In the genomic region with DNA sequence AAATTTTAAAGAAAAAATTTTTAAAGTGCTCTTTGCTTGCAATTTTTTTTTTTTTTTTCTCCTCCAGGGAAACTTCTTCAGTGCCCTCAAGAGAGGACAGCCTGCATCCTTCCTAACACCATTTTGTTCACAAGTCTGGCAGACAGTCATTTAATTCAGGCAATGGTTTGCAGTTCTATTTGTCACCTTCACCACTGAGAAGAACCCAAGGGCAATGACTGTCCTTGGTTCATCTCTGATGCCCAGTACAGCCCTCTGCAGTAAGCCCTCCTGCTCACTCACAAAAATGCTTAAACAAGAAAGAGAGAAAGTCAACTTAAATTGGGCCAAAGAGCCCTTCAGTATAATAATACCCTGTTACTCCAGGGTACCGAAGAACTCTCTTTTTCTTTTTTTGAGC, we compare ENCODE assay signal across 35 cellular contexts. TPM values are rescaled to one million over a fixed set of nuclear protein-coding genes. Genes with fewer than 3 reads are reported as not detected.
"Had no signal": no experiment of that assay in that cellular context is flagged by ENCODE, and none has a peak within 500 bp of the region (broad histone marks: within the 10 kb centered on the region; RNA-seq: fewer than 3 reads in every experiment).

No MANE protein-coding gene starts in this region.

- H3K9me3 Mint-ChIP-seq: activated B cell treated with CpG ODN at 0.5 μM for 24 hours; activated CD4-positive, alpha-beta memory T cell treated with anti-CD3 and anti-CD28 coated beads for 36 hours; activated CD4-positive, alpha-beta T cell treated with anti-CD3 and anti-CD28 coated beads, Interleukin-2, amount 10 ng/mL, durations not matched to agents 24 days and 14 days; activated CD8-positive, alpha-beta T cell treated with anti-CD3 and anti-CD28 coated beads for 36 hours; activated naive CD4-positive, alpha-beta T cell treated with anti-CD3 and anti-CD28 coated beads, Interleukin-2, amount 50 U/mL, for 72 hours; activated naive CD8-positive, alpha-beta T cell treated with anti-CD3 and anti-CD28 coated beads for 36 hours; activated T-cell treated with anti-CD3 and anti-CD28 coated beads, Interleukin-2, amount 50 U/mL, for 4 hours; activated T-cell treated with anti-CD3 and anti-CD28 coated beads, Interleukin-2, amount 50 U/mL, for 72 hours; activated T-helper 1 cell treated with anti-CD3 and anti-CD28 coated beads, Interleukin-12 subunit alpha, Interleukin-12 subunit beta, Interleukin-2, Interleukin-4 antibody, amounts not matched to agents 30 ng/mL and 10 ng/mL and 1 ng/mL, durations not matched to agents 14 hours and 24 hours and 36 hours; activated T-helper 17 cell treated with anti-CD3 and anti-CD28 coated beads, Interleukin-2, amount 50 U/mL, for 72 hours; T-helper 1 cell treated with Interleukin-12 subunit alpha and Interleukin-12 subunit beta and Interleukin-4 antibody, amounts not matched to agents 30 μg/mL and 1 μg/mL, for 36 hours; T-helper 2 cell treated with Interferon-gamma antibody and Interleukin-4, amounts not matched to agents 5 μg/mL and 100 μg/mL, for 36 hours had no signal

- H3K4me1 ChIP-seq: adrenal gland, body of pancreas, breast epithelium had no signal

- H3K27me3 Mint-ChIP-seq: activated CD4-positive, alpha-beta memory T cell treated with anti-CD3 and anti-CD28 coated beads for 36 hours; activated CD8-positive, alpha-beta T cell treated with anti-CD3 and anti-CD28 coated beads for 36 hours; activated T-helper 17 cell treated with anti-CD3 and anti-CD28 coated beads, Interleukin-2, amount 50 U/mL, for 72 hours had no signal

- H3K27ac Mint-ChIP-seq: activated B cell treated with CpG ODN at 0.5 μM for 24 hours; activated CD4-positive, alpha-beta memory T cell treated with anti-CD3 and anti-CD28 coated beads for 36 hours; activated CD4-positive, alpha-beta T cell treated with anti-CD3 and anti-CD28 coated beads, Interleukin-2, amount 10 ng/mL, durations not matched to agents 24 days and 14 days; activated CD8-positive, alpha-beta T cell treated with anti-CD3 and anti-CD28 coated beads for 36 hours; activated naive CD4-positive, alpha-beta T cell treated with anti-CD3 and anti-CD28 coated beads for 36 hours; activated naive CD8-positive, alpha-beta T cell treated with anti-CD3 and anti-CD28 coated beads for 36 hours; activated T-cell treated with anti-CD3 and anti-CD28 coated beads, Interleukin-2, amount 50 U/mL, for 72 hours; activated T-helper 1 cell treated with anti-CD3 and anti-CD28 coated beads, Interleukin-12 subunit alpha, Interleukin-12 subunit beta, Interleukin-2, Interleukin-4 antibody, amounts not matched to agents 30 ng/mL and 10 ng/mL and 1 ng/mL, durations not matched to agents 14 hours and 24 hours and 36 hours; activated T-helper 17 cell treated with anti-CD3 and anti-CD28 coated beads, Interleukin-2, amount 50 U/mL, for 72 hours; T-helper 1 cell treated with Interleukin-12 subunit alpha and Interleukin-12 subunit beta and Interleukin-4 antibody, amounts not matched to agents 30 μg/mL and 1 μg/mL, for 36 hours; T-helper 2 cell treated with Interferon-gamma antibody and Interleukin-4, amounts not matched to agents 5 μg/mL and 100 μg/mL, for 36 hours had no signal

- DNase-seq: activated B cell treated with CpG ODN at 0.5 μM for 24 hours; activated CD4-positive, alpha-beta memory T cell treated with anti-CD3 and anti-CD28 coated beads for 36 hours; activated CD4-positive, alpha-beta T cell treated with anti-CD3 and anti-CD28 coated beads for 4 hours; activated CD4-positive, alpha-beta T cell treated with anti-CD3 and anti-CD28 coated beads, Interleukin-2, amount 10 ng/mL, durations not matched to agents 24 days and 14 days; activated CD4-positive, alpha-beta T cell treated with anti-CD3 and anti-CD28 coated beads, Interleukin-2, amount 50 U/mL, for 1 hour; activated CD4-positive, alpha-beta T cell treated with anti-CD3 and anti-CD28 coated beads, Interleukin-2, amount 50 U/mL, for 4 hours; activated CD4-positive, CD25-positive, alpha-beta regulatory T cell treated with anti-CD3 and anti-CD28 coated beads, Interleukin-2, amount 50 U/mL, for 72 hours; activated CD8-positive, alpha-beta memory T cell treated with anti-CD3 and anti-CD28 coated beads, Interleukin-2, amount 50 U/mL, for 4 hours; activated CD8-positive, alpha-beta T cell treated with anti-CD3 and anti-CD28 coated beads for 36 hours; activated effector memory CD4-positive, alpha-beta T cell treated with anti-CD3 and anti-CD28 coated beads, Interleukin-2, amount 50 U/mL, for 16 hours; activated gamma-delta T cell treated with Interleukin-2 at 50 U/mL for 16 hours; activated naive CD4-positive, alpha-beta T cell; activated naive CD4-positive, alpha-beta T cell treated with anti-CD3 and anti-CD28 coated beads for 36 hours; activated naive CD4-positive, alpha-beta T cell treated with anti-CD3 and anti-CD28 coated beads, Interleukin-2, amount 50 U/mL, for 16 hours; activated naive CD8-positive, alpha-beta T cell treated with anti-CD3 and anti-CD28 coated beads for 36 hours; activated T-cell treated with anti-CD3 and anti-CD28 coated beads for 4 hours; activated T-cell treated with anti-CD3 and anti-CD28 coated beads, Interleukin-2, amount 50 U/mL, for 1 hour; activated T-cell treated with anti-CD3 and anti-CD28 coated beads, Interleukin-2, amount 50 U/mL, for 4 hours; activated T-cell treated with anti-CD3 and anti-CD28 coated beads, Interleukin-2, amount 50 U/mL, for 72 hours; adrenal gland; amniotic stem cell; aorta; body of pancreas; brain microvascular endothelial cell; SW 1271; T-helper 1 cell; T-helper 2 cell; T-helper 9 cell had no signal

- H3K9me3 ChIP-seq: adrenal gland, body of pancreas, breast epithelium had no signal

- H3K4me3 ChIP-seq: adrenal gland, body of pancreas, breast epithelium had no signal

- H3K36me3 Mint-ChIP-seq: activated CD4-positive, alpha-beta memory T cell treated with anti-CD3 and anti-CD28 coated beads for 36 hours; activated naive CD4-positive, alpha-beta T cell treated with anti-CD3 and anti-CD28 coated beads, Interleukin-2, amount 50 U/mL, for 72 hours; activated naive CD8-positive, alpha-beta T cell treated with anti-CD3 and anti-CD28 coated beads for 36 hours had no signal

- H3K36me3 ChIP-seq: adrenal gland, brain microvascular endothelial cell, breast epithelium had no signal

- H3K4me3 Mint-ChIP-seq: activated B cell treated with CpG ODN at 0.5 μM for 24 hours; activated CD4-positive, alpha-beta memory T cell treated with anti-CD3 and anti-CD28 coated beads for 36 hours; activated CD4-positive, alpha-beta T cell treated with anti-CD3 and anti-CD28 coated beads, Interleukin-2, amount 10 ng/mL, durations not matched to agents 24 days and 14 days; activated CD8-positive, alpha-beta T cell treated with anti-CD3 and anti-CD28 coated beads for 36 hours; activated naive CD4-positive, alpha-beta T cell treated with anti-CD3 and anti-CD28 coated beads for 36 hours; activated naive CD8-positive, alpha-beta T cell treated with anti-CD3 and anti-CD28 coated beads for 36 hours; activated T-cell treated with anti-CD3 and anti-CD28 coated beads, Interleukin-2, amount 50 U/mL, for 4 hours; activated T-cell treated with anti-CD3 and anti-CD28 coated beads, Interleukin-2, amount 50 U/mL, for 72 hours; activated T-helper 1 cell treated with anti-CD3 and anti-CD28 coated beads, Interleukin-12 subunit alpha, Interleukin-12 subunit beta, Interleukin-2, Interleukin-4 antibody, amounts not matched to agents 30 ng/mL and 10 ng/mL and 1 ng/mL, durations not matched to agents 14 hours and 24 hours and 36 hours; activated T-helper 17 cell treated with anti-CD3 and anti-CD28 coated beads, Interleukin-2, amount 50 U/mL, for 72 hours; T-helper 1 cell treated with Interleukin-12 subunit alpha and Interleukin-12 subunit beta and Interleukin-4 antibody, amounts not matched to agents 30 μg/mL and 1 μg/mL, for 36 hours; T-helper 2 cell treated with Interferon-gamma antibody and Interleukin-4, amounts not matched to agents 5 μg/mL and 100 μg/mL, for 36 hours had no signal

- H3K4me1 Mint-ChIP-seq: activated B cell treated with CpG ODN at 0.5 μM for 24 hours; activated CD4-positive, alpha-beta T cell treated with anti-CD3 and anti-CD28 coated beads, Interleukin-2, amount 10 ng/mL, durations not matched to agents 24 days and 14 days; activated naive CD8-positive, alpha-beta T cell treated with anti-CD3 and anti-CD28 coated beads for 36 hours; activated T-helper 17 cell treated with anti-CD3 and anti-CD28 coated beads, Interleukin-2, amount 50 U/mL, for 72 hours had no signal

- H3K27me3 ChIP-seq: body of pancreas, brain microvascular endothelial cell, breast epithelium had no signal

- ATAC-seq: activated CD8-positive, alpha-beta T cell treated with anti-CD3 and anti-CD28 coated beads for 36 hours; activated naive CD4-positive, alpha-beta T cell treated with anti-CD3 and anti-CD28 coated beads, Interleukin-2, amount 50 U/mL, for 72 hours; activated T-cell treated with anti-CD3 and anti-CD28 coated beads, Interleukin-2, amount 50 U/mL, for 4 hours; activated T-cell treated with anti-CD3 and anti-CD28 coated beads, Interleukin-2, amount 50 U/mL, for 72 hours; activated T-helper 17 cell treated with anti-CD3 and anti-CD28 coated beads, Interleukin-2, amount 50 U/mL, for 72 hours; body of pancreas had no signal

- H3K27ac ChIP-seq: adrenal gland, body of pancreas, brain microvascular endothelial cell, breast epithelium, VCaP had no signal

RNA-seq across cellular contexts. Expression of a gene that starts 52.4 kb away (rescaled TPM):
- total RNA-seq: activated CD4-positive, alpha-beta T cell treated with anti-CD3 and anti-CD28 coated beads, Interleukin-2, amount 10 ng/mL, durations not matched to agents 24 days and 14 days; activated T-helper 1 cell treated with anti-CD3 and anti-CD28 coated beads, Interleukin-12 subunit alpha, Interleukin-12 subunit beta, Interleukin-2, Interleukin-4 antibody, amounts not matched to agents 30 ng/mL and 10 ng/mL and 1 ng/mL, durations not matched to agents 14 hours and 24 hours and 36 hours had no signal
